8 cellular contexts compared by ENCODE assay signal in the genomic region with DNA sequence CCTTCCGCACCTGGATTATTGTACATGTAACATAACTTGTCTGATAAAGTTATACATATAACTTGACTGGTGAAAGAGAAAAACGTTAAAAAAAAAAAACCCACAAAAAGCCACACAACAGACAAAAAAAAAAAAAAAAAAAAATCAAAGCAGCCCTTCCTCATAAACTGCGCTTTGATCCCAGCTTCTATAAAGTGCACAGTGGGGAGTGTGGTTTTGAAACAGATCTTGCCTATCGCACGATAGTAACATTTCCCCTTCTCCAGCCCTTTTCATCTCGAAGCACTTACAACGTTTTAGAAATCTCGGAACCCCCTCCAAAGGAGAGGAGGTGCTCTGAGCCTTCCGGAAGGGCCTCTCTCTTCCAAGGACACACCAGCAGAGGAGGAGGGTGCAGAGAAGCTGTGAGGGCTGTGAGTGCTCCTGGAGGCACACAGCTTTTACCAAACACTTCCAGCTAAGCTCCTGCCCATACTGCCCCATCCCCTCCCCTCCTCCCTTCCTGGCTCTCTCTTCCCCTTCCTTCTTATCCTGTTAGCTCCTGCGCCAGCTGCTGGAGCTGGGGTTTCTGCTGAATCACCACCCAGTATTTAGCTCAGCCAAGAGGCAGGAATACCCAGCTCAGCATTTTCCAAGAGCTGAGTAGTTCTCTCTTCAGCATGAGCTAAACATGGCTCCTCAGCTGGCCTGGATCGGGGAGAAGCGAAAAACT. TPM values are rescaled to one million over a fixed set of nuclear protein-coding genes. Genes with fewer than 3 reads are reported as not detected.
DNase-seq lines count a peak whose midpoint lies in the region; ATAC-seq and TF ChIP-seq lines count a peak whose summit lies in the region.

No MANE protein-coding gene starts in this region.

- peaks cover 16% of the 10 kb centered on the region for H3K27me3 Mint-ChIP-seq in chondrocyte (ENCODE audit: low read depth)

- peak overlapping the region; percentile 89 for H3K27ac ChIP-seq in subcutaneous abdominal adipose tissue (ENCODE audit: low read depth, low read length)

- DNase-seq in AG08395 (ENCODE audit: low spot score), result peak; percentile 89
- DNase-seq in KBM-7, result peak; percentile 32
- no peak for DNase-seq in chondrocyte (ENCODE audit: low spot score)
- peak; percentile 67 for DNase-seq in left kidney (ENCODE audit: low read depth, low spot score)

- H3K36me3 ChIP-seq in subcutaneous abdominal adipose tissue (ENCODE audit: control insufficient read depth in 5 of 5, insufficient read depth in 5 of 5, low read length in 5 of 5), result peaks cover 0 to 2% (median 0%) of the 10 kb centered on the region in 5 donors

- H3K9me3 ChIP-seq in subcutaneous abdominal adipose tissue (ENCODE audit: control insufficient read depth in 5 of 5, low read length in 5 of 5), result no peaks in the 10 kb centered on the region

- no peaks in the 10 kb centered on the region for H3K36me3 Mint-ChIP-seq in chondrocyte (ENCODE audit: low read depth)

- in situ Hi-C loops in KBM-7 (cut with MboI; ENCODE audit: low pct_unique_long_range_greater_than_20kb, low sequenced_read_pairs), result no loop called here

- peaks cover 2 to 45% (median 39%) of the 10 kb centered on the region in 5 donors for H3K4me1 ChIP-seq in subcutaneous abdominal adipose tissue (ENCODE audit: control insufficient read depth in 5 of 5, insufficient read depth in 5 of 5, low read length in 5 of 5)

- H3K27me3 ChIP-seq in subcutaneous abdominal adipose tissue (ENCODE audit: control insufficient read depth in 5 of 5, insufficient read depth in 4 of 5, low read length in 5 of 5), result no peaks in the 10 kb centered on the region

- H3K4me3 Mint-ChIP-seq in chondrocyte (ENCODE audit: unreplicated experiment), result no peak overlapping the region

- peaks cover 14% of the 10 kb centered on the region for H3K4me1 Mint-ChIP-seq in chondrocyte (ENCODE audit: low read depth)

- no peak for TF ChIP-seq CTCF in chondrocyte (IDR thresholded peaks at IDR 0.05)

- ATAC-seq in GM19324 (IDR thresholded peaks at IDR 0.05; ENCODE audit: low FRiP score, unreplicated experiment) (no peak), GM21717 (IDR thresholded peaks at IDR 0.05; ENCODE audit: unreplicated experiment) (no peak), GM21526 (IDR thresholded peaks at IDR 0.05; ENCODE audit: low FRiP score, unreplicated experiment) (no peak)

- H3K9me3 Mint-ChIP-seq in chondrocyte (ENCODE audit: low read depth), result no peaks in the 10 kb centered on the region

- peak overlapping the region in 3 of 5 donors; percentile 1 to 76 (median 47) for H3K9ac ChIP-seq in subcutaneous abdominal adipose tissue (ENCODE audit: low read length in 5 of 5)

- H3K4me3 ChIP-seq in subcutaneous abdominal adipose tissue (ENCODE audit: low read depth in 1 of 5, low read length in 5 of 5), result peak overlapping the region in 4 of 5 donors; percentile 16 to 59 (median 41)

- peak overlapping the region; percentile 71 for H3K27ac Mint-ChIP-seq in chondrocyte (ENCODE audit: unreplicated experiment)

RNA-seq across cellular contexts. Expression of a gene that starts 28.4 kb away (rescaled TPM):
- 0.31 to 0.89 TPM (median 0.45 TPM) in 3 replicates for total RNA-seq in chondrocyte

RNA-seq across cellular contexts. Expression of a gene that starts 36.0 kb away (rescaled TPM):
- not detected in 3 replicates for total RNA-seq in chondrocyte

RNA-seq across cellular contexts. Expression of a gene that starts 50.2 kb away (rescaled TPM):
- total RNA-seq in chondrocyte, result not detected in 3 replicates

RNA-seq across cellular contexts. Expression of a gene that starts 59.7 kb away (rescaled TPM):
- 51.0 to 56.8 TPM (median 52.5 TPM) in 3 replicates for total RNA-seq in chondrocyte
